2 cellular contexts compared by ENCODE assay signal in the genomic region with DNA sequence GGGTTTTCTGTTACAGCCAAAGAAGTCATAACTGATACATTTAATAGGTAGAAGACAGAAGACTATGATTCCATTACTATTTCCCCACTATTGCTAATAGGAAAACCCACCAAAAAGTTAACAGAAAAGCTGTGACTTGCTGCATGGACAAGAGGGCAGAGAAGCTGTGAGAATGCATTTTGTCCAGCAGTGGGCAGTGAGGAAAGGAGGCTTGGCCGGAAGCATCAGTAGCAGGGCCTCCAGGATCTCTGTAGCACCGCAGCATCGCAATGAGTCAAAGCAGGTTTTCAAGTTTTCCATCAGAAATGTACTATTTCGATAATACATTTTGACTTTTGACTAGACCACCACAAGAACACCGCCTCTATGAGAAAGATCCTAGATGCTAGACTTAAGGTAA.
TF ChIP-seq lines count a peak whose summit lies in the region.

No MANE protein-coding gene starts in this region.

TF ChIP-seq in SK-N-SH, 30 proteins besides CTCF, POLR2A, EP300 and RAD21:
- TF ChIP-seq JUND (IDR thresholded peaks at IDR 0.05) (no peak), RXRA (IDR thresholded peaks at IDR 0.05; ENCODE audit: borderline replicate concordance, low read depth) (no peak), RFX5 (IDR thresholded peaks at IDR 0.05; ENCODE audit: low read length) (no peak), RCOR1 (IDR thresholded peaks at IDR 0.05; ENCODE audit: low read length) (no peak), POLR2AphosphoS5 (IDR thresholded peaks at IDR 0.05; ENCODE audit: low read depth, low read length) (no peak), FOSL2 (IDR thresholded peaks at IDR 0.05; ENCODE audit: borderline replicate concordance, low read depth) (no peak), EZH2phosphoT487 (IDR thresholded peaks at IDR 0.05; ENCODE audit: borderline replicate concordance, low read depth) (no peak), FOXM1 (IDR thresholded peaks at IDR 0.05; ENCODE audit: low read depth) (no peak), ELF1 (IDR thresholded peaks at IDR 0.05) (no peak), MEF2A (IDR thresholded peaks at IDR 0.05; ENCODE audit: borderline replicate concordance, low read depth) (no peak), FOXJ3 (CRISPR knock-in tag; IDR thresholded peaks at IDR 0.05) (no peak)
- TF ChIP-seq, protein P1, sequence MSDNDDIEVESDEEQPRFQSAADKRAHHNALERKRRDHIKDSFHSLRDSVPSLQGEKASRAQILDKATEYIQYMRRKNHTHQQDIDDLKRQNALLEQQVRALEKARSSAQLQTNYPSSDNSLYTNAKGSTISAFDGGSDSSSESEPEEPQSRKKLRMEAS (IDR thresholded peaks at IDR 0.05; ENCODE audit: low read depth) = no peak
- TF ChIP-seq, protein P2, sequence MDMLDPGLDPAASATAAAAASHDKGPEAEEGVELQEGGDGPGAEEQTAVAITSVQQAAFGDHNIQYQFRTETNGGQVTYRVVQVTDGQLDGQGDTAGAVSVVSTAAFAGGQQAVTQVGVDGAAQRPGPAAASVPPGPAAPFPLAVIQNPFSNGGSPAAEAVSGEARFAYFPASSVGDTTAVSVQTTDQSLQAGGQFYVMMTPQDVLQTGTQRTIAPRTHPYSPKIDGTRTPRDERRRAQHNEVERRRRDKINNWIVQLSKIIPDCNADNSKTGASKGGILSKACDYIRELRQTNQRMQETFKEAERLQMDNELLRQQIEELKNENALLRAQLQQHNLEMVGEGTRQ (IDR thresholded peaks at IDR 0.05; ENCODE audit: borderline replicate concordance, low read depth, low read length) = no peak
- TF ChIP-seq, protein P3, sequence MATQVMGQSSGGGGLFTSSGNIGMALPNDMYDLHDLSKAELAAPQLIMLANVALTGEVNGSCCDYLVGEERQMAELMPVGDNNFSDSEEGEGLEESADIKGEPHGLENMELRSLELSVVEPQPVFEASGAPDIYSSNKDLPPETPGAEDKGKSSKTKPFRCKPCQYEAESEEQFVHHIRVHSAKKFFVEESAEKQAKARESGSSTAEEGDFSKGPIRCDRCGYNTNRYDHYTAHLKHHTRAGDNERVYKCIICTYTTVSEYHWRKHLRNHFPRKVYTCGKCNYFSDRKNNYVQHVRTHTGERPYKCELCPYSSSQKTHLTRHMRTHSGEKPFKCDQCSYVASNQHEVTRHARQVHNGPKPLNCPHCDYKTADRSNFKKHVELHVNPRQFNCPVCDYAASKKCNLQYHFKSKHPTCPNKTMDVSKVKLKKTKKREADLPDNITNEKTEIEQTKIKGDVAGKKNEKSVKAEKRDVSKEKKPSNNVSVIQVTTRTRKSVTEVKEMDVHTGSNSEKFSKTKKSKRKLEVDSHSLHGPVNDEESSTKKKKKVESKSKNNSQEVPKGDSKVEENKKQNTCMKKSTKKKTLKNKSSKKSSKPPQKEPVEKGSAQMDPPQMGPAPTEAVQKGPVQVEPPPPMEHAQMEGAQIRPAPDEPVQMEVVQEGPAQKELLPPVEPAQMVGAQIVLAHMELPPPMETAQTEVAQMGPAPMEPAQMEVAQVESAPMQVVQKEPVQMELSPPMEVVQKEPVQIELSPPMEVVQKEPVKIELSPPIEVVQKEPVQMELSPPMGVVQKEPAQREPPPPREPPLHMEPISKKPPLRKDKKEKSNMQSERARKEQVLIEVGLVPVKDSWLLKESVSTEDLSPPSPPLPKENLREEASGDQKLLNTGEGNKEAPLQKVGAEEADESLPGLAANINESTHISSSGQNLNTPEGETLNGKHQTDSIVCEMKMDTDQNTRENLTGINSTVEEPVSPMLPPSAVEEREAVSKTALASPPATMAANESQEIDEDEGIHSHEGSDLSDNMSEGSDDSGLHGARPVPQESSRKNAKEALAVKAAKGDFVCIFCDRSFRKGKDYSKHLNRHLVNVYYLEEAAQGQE (IDR thresholded peaks at IDR 0.05; ENCODE audit: low read depth, low read length) = no peak

TF ChIP-seq in K562, 482 proteins besides CTCF, POLR2A, EP300 and RAD21:
- TF ChIP-seq MED1 (CRISPR knock-in tag; IDR thresholded peaks at IDR 0.05; ENCODE audit: borderline replicate concordance) = no peak
- no peak for TF ChIP-seq KAT2B (IDR thresholded peaks at IDR 0.05; ENCODE audit: low read depth, low read length)
- no peak for TF ChIP-seq MXI1 (IDR thresholded peaks at IDR 0.05; ENCODE audit: low read depth, low read length)
- TF ChIP-seq, protein P4, sequence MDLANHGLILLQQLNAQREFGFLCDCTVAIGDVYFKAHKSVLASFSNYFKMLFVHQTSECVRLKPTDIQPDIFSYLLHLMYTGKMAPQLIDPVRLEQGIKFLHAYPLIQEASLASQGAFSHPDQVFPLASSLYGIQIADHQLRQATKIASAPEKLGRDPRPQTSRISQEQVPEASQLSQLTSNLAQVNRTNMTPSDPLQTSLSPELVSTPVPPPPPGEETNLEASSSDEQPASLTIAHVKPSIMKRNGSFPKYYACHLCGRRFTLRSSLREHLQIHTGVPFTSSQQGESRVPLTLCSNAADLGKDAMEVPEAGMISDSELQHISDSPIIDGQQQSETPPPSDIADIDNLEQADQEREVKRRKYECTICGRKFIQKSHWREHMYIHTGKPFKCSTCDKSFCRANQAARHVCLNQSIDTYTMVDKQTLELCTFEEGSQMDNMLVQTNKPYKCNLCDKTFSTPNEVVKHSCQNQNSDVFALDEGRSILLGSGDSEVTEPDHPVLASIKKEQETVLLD (IDR thresholded peaks at IDR 0.05) = no peak
- TF ChIP-seq BDP1 (IDR thresholded peaks at IDR 0.05; ENCODE audit: insufficient read depth, insufficient read length) = no peak
- TF ChIP-seq KLF16 (IDR thresholded peaks at IDR 0.05) = no peak
- TF ChIP-seq, protein P5, sequence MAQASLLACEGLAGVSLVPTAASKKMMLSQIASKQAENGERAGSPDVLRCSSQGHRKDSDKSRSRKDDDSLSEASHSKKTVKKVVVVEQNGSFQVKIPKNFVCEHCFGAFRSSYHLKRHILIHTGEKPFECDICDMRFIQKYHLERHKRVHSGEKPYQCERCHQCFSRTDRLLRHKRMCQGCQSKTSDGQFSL (CRISPR knock-in tag; IDR thresholded peaks at IDR 0.05) = no peak
- TF ChIP-seq, protein P5 (tag; IDR thresholded peaks at IDR 0.05) = no peak
- TF ChIP-seq ETV5 (CRISPR knock-in tag; IDR thresholded peaks at IDR 0.05; ENCODE audit: low read depth) = no peak
- no peak for TF ChIP-seq ADNP (tag; IDR thresholded peaks at IDR 0.05)
- TF ChIP-seq, protein P6, sequence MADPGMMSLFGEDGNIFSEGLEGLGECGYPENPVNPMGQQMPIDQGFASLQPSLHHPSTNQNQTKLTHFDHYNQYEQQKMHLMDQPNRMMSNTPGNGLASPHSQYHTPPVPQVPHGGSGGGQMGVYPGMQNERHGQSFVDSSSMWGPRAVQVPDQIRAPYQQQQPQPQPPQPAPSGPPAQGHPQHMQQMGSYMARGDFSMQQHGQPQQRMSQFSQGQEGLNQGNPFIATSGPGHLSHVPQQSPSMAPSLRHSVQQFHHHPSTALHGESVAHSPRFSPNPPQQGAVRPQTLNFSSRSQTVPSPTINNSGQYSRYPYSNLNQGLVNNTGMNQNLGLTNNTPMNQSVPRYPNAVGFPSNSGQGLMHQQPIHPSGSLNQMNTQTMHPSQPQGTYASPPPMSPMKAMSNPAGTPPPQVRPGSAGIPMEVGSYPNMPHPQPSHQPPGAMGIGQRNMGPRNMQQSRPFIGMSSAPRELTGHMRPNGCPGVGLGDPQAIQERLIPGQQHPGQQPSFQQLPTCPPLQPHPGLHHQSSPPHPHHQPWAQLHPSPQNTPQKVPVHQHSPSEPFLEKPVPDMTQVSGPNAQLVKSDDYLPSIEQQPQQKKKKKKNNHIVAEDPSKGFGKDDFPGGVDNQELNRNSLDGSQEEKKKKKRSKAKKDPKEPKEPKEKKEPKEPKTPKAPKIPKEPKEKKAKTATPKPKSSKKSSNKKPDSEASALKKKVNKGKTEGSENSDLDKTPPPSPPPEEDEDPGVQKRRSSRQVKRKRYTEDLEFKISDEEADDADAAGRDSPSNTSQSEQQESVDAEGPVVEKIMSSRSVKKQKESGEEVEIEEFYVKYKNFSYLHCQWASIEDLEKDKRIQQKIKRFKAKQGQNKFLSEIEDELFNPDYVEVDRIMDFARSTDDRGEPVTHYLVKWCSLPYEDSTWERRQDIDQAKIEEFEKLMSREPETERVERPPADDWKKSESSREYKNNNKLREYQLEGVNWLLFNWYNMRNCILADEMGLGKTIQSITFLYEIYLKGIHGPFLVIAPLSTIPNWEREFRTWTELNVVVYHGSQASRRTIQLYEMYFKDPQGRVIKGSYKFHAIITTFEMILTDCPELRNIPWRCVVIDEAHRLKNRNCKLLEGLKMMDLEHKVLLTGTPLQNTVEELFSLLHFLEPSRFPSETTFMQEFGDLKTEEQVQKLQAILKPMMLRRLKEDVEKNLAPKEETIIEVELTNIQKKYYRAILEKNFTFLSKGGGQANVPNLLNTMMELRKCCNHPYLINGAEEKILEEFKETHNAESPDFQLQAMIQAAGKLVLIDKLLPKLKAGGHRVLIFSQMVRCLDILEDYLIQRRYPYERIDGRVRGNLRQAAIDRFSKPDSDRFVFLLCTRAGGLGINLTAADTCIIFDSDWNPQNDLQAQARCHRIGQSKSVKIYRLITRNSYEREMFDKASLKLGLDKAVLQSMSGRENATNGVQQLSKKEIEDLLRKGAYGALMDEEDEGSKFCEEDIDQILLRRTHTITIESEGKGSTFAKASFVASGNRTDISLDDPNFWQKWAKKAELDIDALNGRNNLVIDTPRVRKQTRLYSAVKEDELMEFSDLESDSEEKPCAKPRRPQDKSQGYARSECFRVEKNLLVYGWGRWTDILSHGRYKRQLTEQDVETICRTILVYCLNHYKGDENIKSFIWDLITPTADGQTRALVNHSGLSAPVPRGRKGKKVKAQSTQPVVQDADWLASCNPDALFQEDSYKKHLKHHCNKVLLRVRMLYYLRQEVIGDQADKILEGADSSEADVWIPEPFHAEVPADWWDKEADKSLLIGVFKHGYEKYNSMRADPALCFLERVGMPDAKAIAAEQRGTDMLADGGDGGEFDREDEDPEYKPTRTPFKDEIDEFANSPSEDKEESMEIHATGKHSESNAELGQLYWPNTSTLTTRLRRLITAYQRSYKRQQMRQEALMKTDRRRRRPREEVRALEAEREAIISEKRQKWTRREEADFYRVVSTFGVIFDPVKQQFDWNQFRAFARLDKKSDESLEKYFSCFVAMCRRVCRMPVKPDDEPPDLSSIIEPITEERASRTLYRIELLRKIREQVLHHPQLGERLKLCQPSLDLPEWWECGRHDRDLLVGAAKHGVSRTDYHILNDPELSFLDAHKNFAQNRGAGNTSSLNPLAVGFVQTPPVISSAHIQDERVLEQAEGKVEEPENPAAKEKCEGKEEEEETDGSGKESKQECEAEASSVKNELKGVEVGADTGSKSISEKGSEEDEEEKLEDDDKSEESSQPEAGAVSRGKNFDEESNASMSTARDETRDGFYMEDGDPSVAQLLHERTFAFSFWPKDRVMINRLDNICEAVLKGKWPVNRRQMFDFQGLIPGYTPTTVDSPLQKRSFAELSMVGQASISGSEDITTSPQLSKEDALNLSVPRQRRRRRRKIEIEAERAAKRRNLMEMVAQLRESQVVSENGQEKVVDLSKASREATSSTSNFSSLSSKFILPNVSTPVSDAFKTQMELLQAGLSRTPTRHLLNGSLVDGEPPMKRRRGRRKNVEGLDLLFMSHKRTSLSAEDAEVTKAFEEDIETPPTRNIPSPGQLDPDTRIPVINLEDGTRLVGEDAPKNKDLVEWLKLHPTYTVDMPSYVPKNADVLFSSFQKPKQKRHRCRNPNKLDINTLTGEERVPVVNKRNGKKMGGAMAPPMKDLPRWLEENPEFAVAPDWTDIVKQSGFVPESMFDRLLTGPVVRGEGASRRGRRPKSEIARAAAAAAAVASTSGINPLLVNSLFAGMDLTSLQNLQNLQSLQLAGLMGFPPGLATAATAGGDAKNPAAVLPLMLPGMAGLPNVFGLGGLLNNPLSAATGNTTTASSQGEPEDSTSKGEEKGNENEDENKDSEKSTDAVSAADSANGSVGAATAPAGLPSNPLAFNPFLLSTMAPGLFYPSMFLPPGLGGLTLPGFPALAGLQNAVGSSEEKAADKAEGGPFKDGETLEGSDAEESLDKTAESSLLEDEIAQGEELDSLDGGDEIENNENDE (IDR thresholded peaks at IDR 0.05; ENCODE audit: low read depth, low read length) = no peak
- no peak for TF ChIP-seq KAT8 (IDR thresholded peaks at IDR 0.05; ENCODE audit: low read depth)
TF ChIP-seq in K562: peak in this region for 0.
